Comparison of ENCODE assay signal across 8 cellular contexts in genomic region chr19:14405380-14405757, GRCh38. TPM values are rescaled to one million over a fixed set of nuclear protein-coding genes. Genes with fewer than 3 reads are reported as not detected.
A peak's percentile ranks its signal among the peaks of the same experiment; 100 is the strongest.
DNase-seq lines count a peak whose midpoint lies in the region; ATAC-seq, FAIRE-seq and TF ChIP-seq lines count a peak whose summit lies in the region.

No MANE protein-coding gene starts in this region.

- peaks cover 4% of the 10 kb centered on the region for H3K9me1 ChIP-seq in K562 (ENCODE audit: control insufficient read depth, insufficient read depth, low read length)

- intact Hi-C loops in K562 (cut with micrococcal nuclease) = loop anchor here (10.0 kb wide), 1 partner anchor 261 kb away; no protein-coding TSS in a partner anchor
- intact Hi-C loops in tibial artery (cut with DNase I; ENCODE audit: low total_unique reads) = loop anchor here (10.0 kb wide), 1 partner anchor 261 kb away; no protein-coding TSS in a partner anchor

- H3K9me3 ChIP-seq in K562 (replicated peaks; ENCODE audit: control insufficient read depth, insufficient read depth, low read depth, low read length) (no peaks in the 10 kb centered on the region), mesodermal cell (ENCODE audit: control insufficient read depth, low read length) (no peaks in the 10 kb centered on the region), tibial artery (no peaks in the 10 kb centered on the region)

- CTCF ChIA-PET in K562 (lab: Yijun Ruan, JAX; ENCODE audit: low intra/inter-chr PET ratio) = interaction anchor here (0.8 kb wide), 2 partner anchors 43 to 269 kb away, joined by 3 read pairs; partner anchors contain the start of gene ASF1B

- POLR2A ChIA-PET in K562 (lab: Yijun Ruan, JAX) = interaction anchor here (0.6 to 3.7 kb wide), 13 partner anchors 9 to 373 kb away, joined by 3 to 55 read pairs (median 4); partner anchors contain the start of genes ADGRE5 and DDX39A

- in situ Hi-C loops in K562 (cut with MboI) = no loop called here

- no TSS peak for BruUV-seq in K562 (replicated peaks; lab: Mats Ljungman, UMichigan)

- no peak for TF ChIP-seq POLR2A in K562 (conservative IDR thresholded peaks at IDR 0.05)

- H2AFZ ChIP-seq in K562 (ENCODE audit: low read depth, low read length) = no peak overlapping the region

- H3K4me1 ChIP-seq in K562 (replicated peaks in 1 of 2; ENCODE audit: control insufficient read depth in 2 of 2, insufficient read depth in 2 of 2, low read length in 2 of 2) = peaks cover 7 to 55% of the 10 kb centered on the region in 2 experiments; a peak in 4 of 5 replicates
- peaks cover 6% of the 10 kb centered on the region for H3K4me1 ChIP-seq in mesodermal cell (ENCODE audit: control insufficient read depth, insufficient read depth, low read length, poor library complexity, severe bottlenecking)
- H3K4me1 ChIP-seq in tibial artery = peaks cover 0 to 26% (median 5%) of the 10 kb centered on the region in 4 donors

- H3K27ac ChIP-seq in K562 (ENCODE audit: extremely low read depth, low read depth, low read length) = 0 out of 3 replicates have a peak overlapping the region, but pooled peaks have one; percentile 25
- H3K27ac ChIP-seq in mesodermal cell (ENCODE audit: low read depth, low read length, severe bottlenecking) = no peak overlapping the region
- peak overlapping the region; percentile 66 to 67 for H3K27ac ChIP-seq in tibial artery

- TF ChIP-seq EP300 in K562 (IDR thresholded peaks at IDR 0.05; ENCODE audit: low read length) = no peak

- WGBS in K562 (ENCODE audit: insufficient coverage, low coverage, missing lambda C conversion rate) = 65% methylated on average over 6 of the region's 6 CpGs
- 58 to 59% methylated on average over 5 to 6 of the region's 6 CpGs for WGBS in mesodermal cell (ENCODE audit: insufficient coverage in 2 of 2), 2 experiments

- no peak overlapping the region; the same call in 1 of the 2 replicates for H3K4me3 ChIP-seq in K562
- peak overlapping the region; percentile 18 for H3K4me3 ChIP-seq in mesodermal cell (ENCODE audit: extremely low read depth, insufficient read depth, low read length, poor library complexity, severe bottlenecking)
- no peak overlapping the region for H3K4me3 ChIP-seq in tibial artery

- TF ChIP-seq CTCF in K562 (IDR thresholded peaks at IDR 0.05 in 2 of 3, conservative IDR thresholded peaks at IDR 0.05 in 1 of 3; ENCODE audit: insufficient read depth in 2 of 3, low read depth in 1 of 3, low read length in 3 of 3) (no peak), tibial artery (IDR thresholded peaks at IDR 0.05) (no peak)

- DNase-seq in activated gamma-delta T cell treated with Interleukin-2 at 50 U/mL for 16 hours (peak; percentile 6), activated gamma-delta T cell (lab: John Stamatoyannopoulos, UW) (no peak), K562 (ENCODE audit: extremely low read depth in 1 of 4, low spot score in 3 of 4) (peak in 1 of 4 experiments; percentile 22), tibial artery (no peak), amniotic stem cell (lab: John Stamatoyannopoulos, UW) (no peak)

- peaks cover 86% of the 10 kb centered on the region; the same call in 2 of the 3 replicates for H3K36me3 ChIP-seq in K562 (ENCODE audit: control insufficient read depth, insufficient read depth, low read length)
- peaks cover 38% of the 10 kb centered on the region for H3K36me3 ChIP-seq in mesodermal cell (ENCODE audit: control insufficient read depth, insufficient read depth, low read length)
- peaks cover 80 to 99% (median 91%) of the 10 kb centered on the region in 3 donors for H3K36me3 ChIP-seq in tibial artery

- H3K9ac ChIP-seq in K562 (ENCODE audit: insufficient read depth in 1 of 2, low read depth in 2 of 2, low read length in 2 of 2) = peak overlapping the region in 1 of 2 experiments; percentile 72; a peak in 2 of 4 replicates

- peaks cover 32% of the 10 kb centered on the region for H4K20me1 ChIP-seq in K562 (replicated peaks; ENCODE audit: control insufficient read depth, insufficient read depth, low read length)

- ATAC-seq in K562 = no peak
- ATAC-seq in HG03469 (IDR thresholded peaks at IDR 0.05; ENCODE audit: unreplicated experiment) = no peak
- no peak for ATAC-seq in GM21825 (IDR thresholded peaks at IDR 0.05; ENCODE audit: unreplicated experiment)

- H3K4me2 ChIP-seq in K562 (ENCODE audit: insufficient read depth, low read length) = peak overlapping the region; percentile 60

- FAIRE-seq in K562 (lab: Jason Lieb, UNC) = no peak

- H3K79me2 ChIP-seq in K562 (ENCODE audit: control insufficient read depth, insufficient read depth, low read length) = no peaks in the 10 kb centered on the region; the same call in 2 of the 3 replicates

- H3K27me3 ChIP-seq in K562 (ENCODE audit: control insufficient read depth in 2 of 2, insufficient read depth in 2 of 2, low read length in 2 of 2) = no peaks in the 10 kb centered on the region
- no peaks in the 10 kb centered on the region for H3K27me3 ChIP-seq in tibial artery

- no peak for TF ChIP-seq RAD21 in K562 (CRISPR knock-in tag; conservative IDR thresholded peaks at IDR 0.05 in 1 of 2, IDR thresholded peaks at IDR 0.05 in 1 of 2)

TF ChIP-seq in K562, 482 proteins besides CTCF, POLR2A, EP300 and RAD21 (continues in another document):
- TF ChIP-seq MXD1 (CRISPR knock-in tag; IDR thresholded peaks at IDR 0.05; ENCODE audit: borderline replicate concordance, poor library complexity, severe bottlenecking) = no peak

RNA-seq across cellular contexts. Expression of gene DDX39A, which starts 13.8 kb away (rescaled TPM):
- total RNA-seq in K562 (2011; cell fraction: chromatin; rRNA removed; ENCODE audit: low replicate concordance) = 212 and 603 TPM in 2 replicates
- 468 and 513 TPM in 2 replicates for total RNA-seq in K562 (2011; cell fraction: nucleolus; rRNA removed)
- total RNA-seq in K562 (2011; cell fraction: nucleoplasm; rRNA removed) = 227 and 308 TPM in 2 replicates
- total RNA-seq in K562 (2014; rRNA removed) (239 and 284 TPM in 2 replicates), K562 (2014; rRNA removed; fragmentation: Illumina TruSeq; extraction: Trizol) (75.4 and 90.3 TPM in 2 replicates), K562 (2015; rRNA removed; fragmentation: Illumina TruSeq; extraction: Trizol) (163 and 166 TPM in 2 replicates), K562 (2021) (244 and 249 TPM in 2 replicates)
- polyA plus RNA-seq in K562 (2011; rRNA removed) (120 and 136 TPM in 2 replicates), K562 (2014; fragmentation: Illumina TruSeq; extraction: Trizol) (140 and 177 TPM in 2 replicates), K562 (2014; fragmentation: Nextera tagmentation; extraction: Ambion mirVana) (100 to 1,000 TPM; 188 to 230 TPM), K562 (2014; rRNA removed) (239 and 250 TPM in 2 replicates)
- 104 and 196 TPM in 2 replicates for polyA plus RNA-seq in K562 (2011; cell fraction: cytosol; rRNA removed)
- 938 and 1,011 TPM in 2 replicates for polyA plus RNA-seq in K562 (2011; cell fraction: nucleus; rRNA removed)
- 261 and 285 TPM in 2 replicates for polyA plus RNA-seq in K562 (2012)
- polyA minus RNA-seq in K562 (2011; rRNA and poly(A)+ RNA removed) = 62.7 and 99.1 TPM in 2 replicates
- 83.0 and 99.1 TPM in 2 replicates for polyA minus RNA-seq in K562 (2011; cell fraction: cytosol; rRNA and poly(A)+ RNA removed)
- 152 and 185 TPM in 2 replicates for polyA minus RNA-seq in K562 (2011; cell fraction: nucleus; rRNA and poly(A)+ RNA removed)
- 50.4 TPM for polyA plus RNA-seq in mesodermal cell (2013, experiment 1 of 2)
- polyA plus RNA-seq in mesodermal cell (2013, experiment 2 of 2) = 46.8 TPM

RNA-seq across cellular contexts. Expression of gene ADGRE5, which starts 24.1 kb away (rescaled TPM):
- total RNA-seq in K562 (2011; cell fraction: chromatin; rRNA removed; ENCODE audit: low replicate concordance) = 133 and 378 TPM in 2 replicates
- total RNA-seq in K562 (2011; cell fraction: nucleolus; rRNA removed) = 188 and 218 TPM in 2 replicates
- total RNA-seq in K562 (2011; cell fraction: nucleoplasm; rRNA removed) = 153 and 170 TPM in 2 replicates
- total RNA-seq in K562 (2014; rRNA removed) (31.1 and 34.2 TPM in 2 replicates), K562 (2014; rRNA removed; fragmentation: Illumina TruSeq; extraction: Trizol) (8.3 and 10.0 TPM in 2 replicates), K562 (2015; rRNA removed; fragmentation: Illumina TruSeq; extraction: Trizol) (11.4 and 11.9 TPM in 2 replicates), K562 (2021) (58.2 and 68.9 TPM in 2 replicates)
- polyA plus RNA-seq in K562 (2011; rRNA removed) (15.6 and 30.7 TPM in 2 replicates), K562 (2014; fragmentation: Illumina TruSeq; extraction: Trizol) (32.2 and 45.4 TPM in 2 replicates), K562 (2014; fragmentation: Nextera tagmentation; extraction: Ambion mirVana) (1 to 10 TPM; 2.5 to 3.1 TPM), K562 (2014; rRNA removed) (28.2 and 35.7 TPM in 2 replicates)
- 15.4 and 18.5 TPM in 2 replicates for polyA plus RNA-seq in K562 (2011; cell fraction: cytosol; rRNA removed)
- polyA plus RNA-seq in K562 (2011; cell fraction: nucleus; rRNA removed) = 97.7 and 167 TPM in 2 replicates
- 50.5 and 78.5 TPM in 2 replicates for polyA plus RNA-seq in K562 (2012)
- 22.6 and 23.8 TPM in 2 replicates for polyA minus RNA-seq in K562 (2011; rRNA and poly(A)+ RNA removed)
- 20.7 and 23.5 TPM in 2 replicates for polyA minus RNA-seq in K562 (2011; cell fraction: cytosol; rRNA and poly(A)+ RNA removed)
- 38.5 and 43.3 TPM in 2 replicates for polyA minus RNA-seq in K562 (2011; cell fraction: nucleus; rRNA and poly(A)+ RNA removed)
- polyA plus RNA-seq in mesodermal cell (2013, experiment 1 of 2) = 18.4 TPM
- polyA plus RNA-seq in mesodermal cell (2013, experiment 2 of 2) = 15.9 TPM

RNA-seq across cellular contexts. Expression of gene PKN1, which starts 27.7 kb away (rescaled TPM):
- total RNA-seq in K562 (2011; cell fraction: chromatin; rRNA removed; ENCODE audit: low replicate concordance) = 22.5 and 89.0 TPM in 2 replicates
- total RNA-seq in K562 (2011; cell fraction: nucleolus; rRNA removed) = 76.9 and 79.6 TPM in 2 replicates
- 33.7 and 45.6 TPM in 2 replicates for total RNA-seq in K562 (2011; cell fraction: nucleoplasm; rRNA removed)
- total RNA-seq in K562 (2014; rRNA removed) = 108 and 133 TPM in 2 replicates
- 25.8 and 37.3 TPM in 2 replicates for total RNA-seq in K562 (2014; rRNA removed; fragmentation: Illumina TruSeq; extraction: Trizol)
- 75.0 and 80.6 TPM in 2 replicates for total RNA-seq in K562 (2015; rRNA removed; fragmentation: Illumina TruSeq; extraction: Trizol)
- 222 and 228 TPM in 2 replicates for total RNA-seq in K562 (2021)
- polyA plus RNA-seq in K562 (2011; rRNA removed) = 52.1 and 63.7 TPM in 2 replicates
- polyA plus RNA-seq in K562 (2011; cell fraction: cytosol; rRNA removed) = 66.1 and 116 TPM in 2 replicates
- polyA plus RNA-seq in K562 (2011; cell fraction: nucleus; rRNA removed) = 105 and 144 TPM in 2 replicates
- polyA plus RNA-seq in K562 (2012) = 160 and 186 TPM in 2 replicates
- polyA plus RNA-seq in K562 (2014; fragmentation: Illumina TruSeq; extraction: Trizol) = 77.5 and 97.5 TPM in 2 replicates
- polyA plus RNA-seq in K562 (2014; fragmentation: Nextera tagmentation; extraction: Ambion mirVana) = under 1 TPM; 0.30 to 0.57 TPM
- polyA plus RNA-seq in K562 (2014; rRNA removed) = 97.3 and 108 TPM in 2 replicates
- polyA minus RNA-seq in K562 (2011; rRNA and poly(A)+ RNA removed) = 37.3 and 59.9 TPM in 2 replicates
- polyA minus RNA-seq in K562 (2011; cell fraction: cytosol; rRNA and poly(A)+ RNA removed) = 93.0 and 105 TPM in 2 replicates
- polyA minus RNA-seq in K562 (2011; cell fraction: nucleus; rRNA and poly(A)+ RNA removed) = 25.6 and 39.1 TPM in 2 replicates
- 81.2 TPM for polyA plus RNA-seq in mesodermal cell (2013, experiment 1 of 2)
- polyA plus RNA-seq in mesodermal cell (2013, experiment 2 of 2) = 67.1 TPM
